In the genomic region with DNA sequence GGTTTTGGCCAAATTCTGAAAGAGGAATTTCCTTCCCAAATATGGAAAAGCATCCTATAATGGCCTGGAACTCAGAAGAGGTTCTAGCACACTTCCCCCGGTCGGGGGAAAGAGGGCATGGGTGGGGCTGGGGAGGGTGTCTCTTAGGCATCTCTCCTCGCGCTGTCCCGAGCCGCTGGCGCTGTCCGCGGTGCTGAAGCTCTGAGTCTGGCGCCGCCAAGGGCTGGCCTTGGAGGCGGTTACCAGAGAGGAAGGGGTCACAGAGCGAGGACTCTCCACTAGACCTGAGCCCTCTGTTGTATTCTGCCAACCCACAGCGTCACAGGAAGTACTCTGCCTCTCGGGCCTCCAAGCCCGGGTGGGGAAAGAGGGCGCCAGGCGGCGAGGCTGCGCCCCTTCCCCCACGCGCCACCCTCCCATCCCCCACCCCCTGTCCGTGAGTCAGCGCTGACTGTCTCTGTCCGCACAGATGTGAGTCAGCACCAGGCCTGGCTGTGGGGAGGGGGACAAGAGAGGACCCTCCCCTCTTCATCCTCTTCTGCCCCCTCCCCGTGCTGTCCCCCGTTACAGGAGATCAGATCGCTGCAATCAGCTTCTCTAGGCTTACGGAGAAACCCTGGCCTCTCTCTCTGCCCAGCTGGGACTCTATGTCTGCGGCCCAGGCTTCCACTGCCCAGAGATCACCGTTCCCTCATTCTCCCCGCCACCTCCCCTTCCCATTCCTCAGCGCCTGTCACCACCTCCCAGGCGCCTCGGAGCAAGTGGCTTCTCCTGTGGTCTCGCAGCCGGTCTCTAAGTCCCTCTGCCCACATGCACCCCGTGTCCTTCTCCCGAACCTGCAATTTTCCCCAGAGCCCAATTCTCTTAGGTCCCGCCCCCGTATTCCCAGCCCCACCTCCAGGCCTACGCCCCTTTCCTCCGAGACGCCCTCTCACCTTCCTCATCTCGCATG, we compare ENCODE assay signal across 1 cellular context.
A peak's percentile ranks its signal among the peaks of the same experiment; 100 is the strongest.
TF ChIP-seq lines count a peak whose summit lies in the region.

No MANE protein-coding gene starts in this region.

TF ChIP-seq in endothelial cell of umbilical vein, 7 proteins besides CTCF, POLR2A, EP300 and RAD21:
- TF ChIP-seq JUN (IDR thresholded peaks at IDR 0.05; ENCODE audit: borderline replicate concordance, insufficient read depth, insufficient read length, low read depth) (no peak), EZH2 (IDR thresholded peaks at IDR 0.05; ENCODE audit: borderline replicate concordance, low read depth, low read length, severe bottlenecking) (peak; percentile 14), FOS (IDR thresholded peaks at IDR 0.05; ENCODE audit: borderline replicate concordance, insufficient read depth, low read length) (peak; percentile 42)
